Comparison of ENCODE assay signal across 1 cellular context in genomic region chr3:14124615-14125192, GRCh38.
TF ChIP-seq lines count a peak whose summit lies in the region.

TSS of gene CHCHD4 (minus strand) at chr3:14124870. CDS start at chr3:14124676, 194 bp downstream.
TSS of gene TMEM43 (plus strand) at chr3:14125052. CDS start at chr3:14125194, 142 bp downstream.

TF ChIP-seq in K562, 482 proteins besides CTCF, POLR2A, EP300 and RAD21 (continued from another document and continues in another):
- peak; percentile 86 for TF ChIP-seq THAP12 (CRISPR knock-in tag; IDR thresholded peaks at IDR 0.05)
- peak; percentile 93 for TF ChIP-seq GABPA (tag; conservative IDR thresholded peaks at IDR 0.05; ENCODE audit: low read depth)
- no peak for TF ChIP-seq PHF21A (IDR thresholded peaks at IDR 0.05; ENCODE audit: borderline replicate concordance, low read depth)
- TF ChIP-seq FOXM1 (IDR thresholded peaks at IDR 0.05; ENCODE audit: low read depth) = no peak
- TF ChIP-seq FOXM1 (CRISPR knock-in tag; IDR thresholded peaks at IDR 0.05; ENCODE audit: low read depth) = no peak
- TF ChIP-seq ZFP36 (IDR thresholded peaks at IDR 0.05; ENCODE audit: low read depth, low read length, partially characterized antibody) = peak; percentile 7
- TF ChIP-seq ZNF354B (CRISPR knock-in tag; IDR thresholded peaks at IDR 0.05) = no peak
- no peak for TF ChIP-seq NBN (IDR thresholded peaks at IDR 0.05; ENCODE audit: low read depth)
- no peak for TF ChIP-seq EZH2 (IDR thresholded peaks at IDR 0.05; ENCODE audit: borderline replicate concordance, low read depth, low read length)
- no peak for TF ChIP-seq ZNF780A (CRISPR knock-in tag; IDR thresholded peaks at IDR 0.05)
- TF ChIP-seq ETV1 (tag; conservative IDR thresholded peaks at IDR 0.05; ENCODE audit: low read depth) = no peak
- no peak for TF ChIP-seq ZNF217 (CRISPR knock-in tag; IDR thresholded peaks at IDR 0.05)
- no peak for TF ChIP-seq SMARCA5 (IDR thresholded peaks at IDR 0.05)
- no peak for TF ChIP-seq HMG20A (CRISPR knock-in tag; conservative IDR thresholded peaks at IDR 0.05)
- no peak for TF ChIP-seq PTBP1 (IDR thresholded peaks at IDR 0.05; ENCODE audit: low read depth, low read length)
- TF ChIP-seq SREBF2 (CRISPR knock-in tag; IDR thresholded peaks at IDR 0.05) = no peak
- TF ChIP-seq ID3 (CRISPR knock-in tag; IDR thresholded peaks at IDR 0.05) = no peak
- no peak; the same call in 1 of the 2 replicates for TF ChIP-seq ID3 (tag; IDR thresholded peaks at IDR 0.05)
- peak in 1 of 2 experiments; percentile 70; a peak in 2 of 3 replicates for TF ChIP-seq CBX3 (IDR thresholded peaks at IDR 0.05; ENCODE audit: borderline replicate concordance in 1 of 2, low read length in 2 of 2)
- no peak for TF ChIP-seq BCOR (IDR thresholded peaks at IDR 0.05)
- no peak for TF ChIP-seq TRIM25 (IDR thresholded peaks at IDR 0.05; ENCODE audit: borderline replicate concordance)
- TF ChIP-seq ZNF3 (CRISPR knock-in tag; IDR thresholded peaks at IDR 0.05) = no peak
- TF ChIP-seq ASH1L (IDR thresholded peaks at IDR 0.05; ENCODE audit: borderline replicate concordance, low read depth, partially characterized antibody) = no peak
- no peak for TF ChIP-seq LEF1 (IDR thresholded peaks at IDR 0.05)
- TF ChIP-seq PURB (CRISPR knock-in tag; IDR thresholded peaks at IDR 0.05; ENCODE audit: low read depth) = no peak
- TF ChIP-seq TEAD1 (CRISPR knock-in tag; IDR thresholded peaks at IDR 0.05) = peak in 1 of 2 experiments; percentile 72; a peak in 2 of 4 replicates
- no peak for TF ChIP-seq ZNF77 (CRISPR knock-in tag; IDR thresholded peaks at IDR 0.05)
- TF ChIP-seq ZHX1 (conservative IDR thresholded peaks at IDR 0.05; ENCODE audit: low read length) = 0 out of 2 replicates have a peak, but pooled peaks have one; percentile 13
- peak; percentile 83 for TF ChIP-seq ATF7 (IDR thresholded peaks at IDR 0.05)
- no peak for TF ChIP-seq ZNF449 (CRISPR knock-in tag; IDR thresholded peaks at IDR 0.05)
- TF ChIP-seq ZNF551 (CRISPR knock-in tag; IDR thresholded peaks at IDR 0.05) = no peak
- no peak for TF ChIP-seq SMARCA4 (IDR thresholded peaks at IDR 0.05)
- TF ChIP-seq USF1 (CRISPR knock-in tag; IDR thresholded peaks at IDR 0.05) = no peak
- 0 out of 2 replicates have a peak, but pooled peaks have one; percentile 43 for TF ChIP-seq KLF6 (CRISPR knock-in tag; IDR thresholded peaks at IDR 0.05; ENCODE audit: borderline replicate concordance)
- no peak for TF ChIP-seq DDX20 (tag; IDR thresholded peaks at IDR 0.05; ENCODE audit: low read depth)
- TF ChIP-seq CREB5 (CRISPR knock-in tag; IDR thresholded peaks at IDR 0.05) = no peak
- no peak for TF ChIP-seq NCOA4 (IDR thresholded peaks at IDR 0.05; ENCODE audit: partially characterized antibody)
- TF ChIP-seq DLX4 (CRISPR knock-in tag; IDR thresholded peaks at IDR 0.05) = no peak
- no peak for TF ChIP-seq HOXB6 (CRISPR knock-in tag; IDR thresholded peaks at IDR 0.05; ENCODE audit: borderline replicate concordance)
- no peak for TF ChIP-seq KDM1A (IDR thresholded peaks at IDR 0.05)
- TF ChIP-seq PHB (CRISPR knock-in tag; IDR thresholded peaks at IDR 0.05) = no peak
- TF ChIP-seq GMEB1 (CRISPR knock-in tag; IDR thresholded peaks at IDR 0.05) = peak; percentile 73
- peak; percentile 13; the same call in 1 of the 2 replicates for TF ChIP-seq ZBTB1 (CRISPR knock-in tag; IDR thresholded peaks at IDR 0.05; ENCODE audit: borderline replicate concordance, low read depth)
- no peak for TF ChIP-seq RFX5 (IDR thresholded peaks at IDR 0.05; ENCODE audit: low read depth, low read length)
- TF ChIP-seq CBX8 (IDR thresholded peaks at IDR 0.05; ENCODE audit: borderline replicate concordance, extremely low read depth, low read depth, low read length, poor library complexity, severe bottlenecking) = no peak
- peak; percentile 60; the same call in 1 of the 2 replicates for TF ChIP-seq ELF1 (tag; IDR thresholded peaks at IDR 0.05)
- no peak for TF ChIP-seq HNRNPUL1 (IDR thresholded peaks at IDR 0.05; ENCODE audit: low read length)
- no peak for TF ChIP-seq NCOA6 (IDR thresholded peaks at IDR 0.05)
- TF ChIP-seq NR4A1 (CRISPR knock-in tag; IDR thresholded peaks at IDR 0.05) = peak; percentile 81
- no peak; the same call in 1 of the 2 replicates for TF ChIP-seq NR4A1 (tag; IDR thresholded peaks at IDR 0.05)
- TF ChIP-seq CHD4 (IDR thresholded peaks at IDR 0.05; ENCODE audit: insufficient read depth, insufficient replicate concordance, low read depth, low read length, poor library complexity, severe bottlenecking) = no peak
- no peak; the same call in none of the 2 replicates for TF ChIP-seq E2F1 (CRISPR knock-in tag; IDR thresholded peaks at IDR 0.05)
- TF ChIP-seq KLF16 (IDR thresholded peaks at IDR 0.05) = no peak
- peak in 1 of 2 experiments; percentile 81; a peak in 2 of 4 replicates for TF ChIP-seq UBTF (IDR thresholded peaks at IDR 0.05; ENCODE audit: borderline replicate concordance in 1 of 2, low read depth in 2 of 2, low read length in 2 of 2)
- TF ChIP-seq POLR2B (IDR thresholded peaks at IDR 0.05; ENCODE audit: low read depth, partially characterized antibody) = peak; percentile 97
